Comparison of ENCODE assay signal across 1 cellular context in genomic region chr7:106613279-106613678, GRCh38.
TF ChIP-seq lines count a peak whose summit lies in the region.

No MANE protein-coding gene starts in this region.

TF ChIP-seq in IMR-90, 13 proteins besides CTCF, POLR2A, EP300 and RAD21 (continued from another document):
- TF ChIP-seq MAFK (IDR thresholded peaks at IDR 0.05; ENCODE audit: low read depth, low read length), result no peak
- TF ChIP-seq USF2 (IDR thresholded peaks at IDR 0.05; ENCODE audit: low read depth, low read length), result no peak
- TF ChIP-seq NFE2L2 (IDR thresholded peaks at IDR 0.05; ENCODE audit: low read depth, low read length), result no peak
- no peak for TF ChIP-seq RCOR1 (IDR thresholded peaks at IDR 0.05; ENCODE audit: insufficient replicate concordance, low read length)
